In the genomic region with DNA sequence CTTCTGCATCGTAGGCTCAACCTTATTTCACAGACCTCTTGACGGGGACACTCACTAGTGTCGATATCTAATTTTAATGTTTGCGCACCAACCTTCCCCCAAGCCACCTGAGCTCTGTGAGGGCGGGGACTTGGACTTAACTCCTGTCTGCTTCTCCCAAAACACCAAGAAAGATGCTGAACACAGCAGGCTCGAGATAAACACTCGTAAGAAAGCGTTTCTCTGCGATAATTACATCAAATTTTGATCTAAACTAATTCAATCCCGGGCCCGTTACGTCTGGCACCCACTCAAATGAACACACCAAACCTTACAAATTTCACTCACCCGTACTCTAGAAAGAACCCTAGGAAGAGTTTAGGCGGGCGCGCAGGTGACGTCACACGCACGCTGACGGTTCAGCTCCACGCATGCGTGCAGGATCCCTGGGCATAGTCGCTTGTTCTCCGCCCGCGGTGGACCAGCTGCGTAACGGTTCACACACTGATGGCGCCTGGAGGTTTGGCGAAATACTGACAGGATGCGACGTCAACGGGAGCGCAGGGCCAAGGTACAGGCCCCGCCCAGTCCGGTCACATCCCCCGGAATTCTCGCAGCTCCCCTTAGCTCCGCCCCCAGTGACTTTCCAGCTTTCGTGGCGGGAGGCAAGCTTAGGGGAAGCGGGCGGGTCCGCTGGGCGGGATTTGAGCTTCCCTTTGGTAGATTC, we compare ENCODE assay signal across 1 cellular context.
TF ChIP-seq lines count a peak whose summit lies in the region.

A gene with protein sequence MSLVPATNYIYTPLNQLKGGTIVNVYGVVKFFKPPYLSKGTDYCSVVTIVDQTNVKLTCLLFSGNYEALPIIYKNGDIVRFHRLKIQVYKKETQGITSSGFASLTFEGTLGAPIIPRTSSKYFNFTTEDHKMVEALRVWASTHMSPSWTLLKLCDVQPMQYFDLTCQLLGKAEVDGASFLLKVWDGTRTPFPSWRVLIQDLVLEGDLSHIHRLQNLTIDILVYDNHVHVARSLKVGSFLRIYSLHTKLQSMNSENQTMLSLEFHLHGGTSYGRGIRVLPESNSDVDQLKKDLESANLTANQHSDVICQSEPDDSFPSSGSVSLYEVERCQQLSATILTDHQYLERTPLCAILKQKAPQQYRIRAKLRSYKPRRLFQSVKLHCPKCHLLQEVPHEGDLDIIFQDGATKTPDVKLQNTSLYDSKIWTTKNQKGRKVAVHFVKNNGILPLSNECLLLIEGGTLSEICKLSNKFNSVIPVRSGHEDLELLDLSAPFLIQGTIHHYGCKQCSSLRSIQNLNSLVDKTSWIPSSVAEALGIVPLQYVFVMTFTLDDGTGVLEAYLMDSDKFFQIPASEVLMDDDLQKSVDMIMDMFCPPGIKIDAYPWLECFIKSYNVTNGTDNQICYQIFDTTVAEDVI (minus strand): TSS at position 359 of the 706 bp plus-strand sequence. CDS start 32,652 bp downstream, outside the sequence.

TF ChIP-seq in HEK293, 187 proteins besides CTCF, POLR2A, EP300 and RAD21 (continued from another document):
- TF ChIP-seq ZNF548 (tag by site-specific recombination; IDR thresholded peaks at IDR 0.05) (no peak), ZFHX2 (tag by site-specific recombination; conservative IDR thresholded peaks at IDR 0.05) (no peak), ZNF221 (tag by site-specific recombination; IDR thresholded peaks at IDR 0.05; ENCODE audit: borderline replicate concordance) (no peak), OSR2 (tag by site-specific recombination; IDR thresholded peaks at IDR 0.05) (no peak), ZNF558 (tag by site-specific recombination; IDR thresholded peaks at IDR 0.05) (no peak), ZNF707 (tag by site-specific recombination; IDR thresholded peaks at IDR 0.05) (no peak), ZNF777 (tag by site-specific recombination; IDR thresholded peaks at IDR 0.05; ENCODE audit: borderline replicate concordance) (no peak), ZNF514 (tag by site-specific recombination; IDR thresholded peaks at IDR 0.05) (no peak), YY1 (tag by site-specific recombination; IDR thresholded peaks at IDR 0.05) (peak; percentile 19; the same call in 1 of the 2 replicates), ZNF311 (tag by site-specific recombination; IDR thresholded peaks at IDR 0.05; ENCODE audit: borderline replicate concordance) (no peak), ZNF670 (tag by site-specific recombination; IDR thresholded peaks at IDR 0.05; ENCODE audit: low read depth) (no peak), TSHZ1 (tag by site-specific recombination; IDR thresholded peaks at IDR 0.05; ENCODE audit: borderline replicate concordance) (no peak), ZNF16 (tag by site-specific recombination; IDR thresholded peaks at IDR 0.05; ENCODE audit: low read depth) (no peak), MEIS1 (CRISPR knock-in tag; IDR thresholded peaks at IDR 0.05; ENCODE audit: borderline replicate concordance) (no peak), MYNN (tag by site-specific recombination; IDR thresholded peaks at IDR 0.05; ENCODE audit: borderline replicate concordance) (no peak), RBAK (tag by site-specific recombination; IDR thresholded peaks at IDR 0.05) (no peak)
- TF ChIP-seq, protein P1, sequence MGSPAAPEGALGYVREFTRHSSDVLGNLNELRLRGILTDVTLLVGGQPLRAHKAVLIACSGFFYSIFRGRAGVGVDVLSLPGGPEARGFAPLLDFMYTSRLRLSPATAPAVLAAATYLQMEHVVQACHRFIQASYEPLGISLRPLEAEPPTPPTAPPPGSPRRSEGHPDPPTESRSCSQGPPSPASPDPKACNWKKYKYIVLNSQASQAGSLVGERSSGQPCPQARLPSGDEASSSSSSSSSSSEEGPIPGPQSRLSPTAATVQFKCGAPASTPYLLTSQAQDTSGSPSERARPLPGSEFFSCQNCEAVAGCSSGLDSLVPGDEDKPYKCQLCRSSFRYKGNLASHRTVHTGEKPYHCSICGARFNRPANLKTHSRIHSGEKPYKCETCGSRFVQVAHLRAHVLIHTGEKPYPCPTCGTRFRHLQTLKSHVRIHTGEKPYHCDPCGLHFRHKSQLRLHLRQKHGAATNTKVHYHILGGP (tag by site-specific recombination; IDR thresholded peaks at IDR 0.05): no peak
TF ChIP-seq in HEK293: peak in this region for 42.
